Comparison of ENCODE assay signal across 1 cellular context in the genomic region with DNA sequence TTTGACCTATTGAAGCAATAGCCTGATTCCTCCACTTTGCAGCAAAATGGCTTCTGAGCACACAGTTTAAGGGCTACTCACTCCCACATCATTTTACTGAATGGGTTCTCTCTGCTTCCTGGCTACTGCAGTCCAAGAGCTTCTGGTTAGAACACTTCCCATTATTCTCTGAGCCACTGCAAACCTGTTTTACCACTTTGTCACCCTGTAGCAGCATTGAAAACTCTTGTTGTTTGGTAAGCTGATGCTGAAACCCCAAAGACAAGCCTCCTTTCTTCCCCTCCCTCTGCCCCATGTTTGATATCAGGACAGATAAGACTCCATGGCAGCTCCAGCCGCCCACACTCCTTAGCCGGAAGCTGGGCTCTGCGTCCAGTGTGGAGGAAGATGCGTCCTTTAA.
TF ChIP-seq lines count a peak whose summit lies in the region.

No MANE protein-coding gene starts in this region.

TF ChIP-seq in IMR-90, 13 proteins besides CTCF, POLR2A, EP300 and RAD21:
- TF ChIP-seq RFX5 (IDR thresholded peaks at IDR 0.05; ENCODE audit: low read depth, low read length) (no peak), SMC3 (IDR thresholded peaks at IDR 0.05; ENCODE audit: low read depth, low read length) (no peak), FOS (IDR thresholded peaks at IDR 0.05; ENCODE audit: low read depth, low read length) (no peak), RCOR1 (IDR thresholded peaks at IDR 0.05; ENCODE audit: insufficient replicate concordance, low read length) (no peak), MAFK (IDR thresholded peaks at IDR 0.05; ENCODE audit: low read depth, low read length) (no peak), CHD1 (IDR thresholded peaks at IDR 0.05; ENCODE audit: low read depth, low read length) (no peak), MXI1 (IDR thresholded peaks at IDR 0.05; ENCODE audit: borderline replicate concordance, low read depth, low read length) (no peak)
- TF ChIP-seq, protein P1, sequence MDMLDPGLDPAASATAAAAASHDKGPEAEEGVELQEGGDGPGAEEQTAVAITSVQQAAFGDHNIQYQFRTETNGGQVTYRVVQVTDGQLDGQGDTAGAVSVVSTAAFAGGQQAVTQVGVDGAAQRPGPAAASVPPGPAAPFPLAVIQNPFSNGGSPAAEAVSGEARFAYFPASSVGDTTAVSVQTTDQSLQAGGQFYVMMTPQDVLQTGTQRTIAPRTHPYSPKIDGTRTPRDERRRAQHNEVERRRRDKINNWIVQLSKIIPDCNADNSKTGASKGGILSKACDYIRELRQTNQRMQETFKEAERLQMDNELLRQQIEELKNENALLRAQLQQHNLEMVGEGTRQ (IDR thresholded peaks at IDR 0.05; ENCODE audit: low read depth, low read length) = no peak
- TF ChIP-seq, protein P2, sequence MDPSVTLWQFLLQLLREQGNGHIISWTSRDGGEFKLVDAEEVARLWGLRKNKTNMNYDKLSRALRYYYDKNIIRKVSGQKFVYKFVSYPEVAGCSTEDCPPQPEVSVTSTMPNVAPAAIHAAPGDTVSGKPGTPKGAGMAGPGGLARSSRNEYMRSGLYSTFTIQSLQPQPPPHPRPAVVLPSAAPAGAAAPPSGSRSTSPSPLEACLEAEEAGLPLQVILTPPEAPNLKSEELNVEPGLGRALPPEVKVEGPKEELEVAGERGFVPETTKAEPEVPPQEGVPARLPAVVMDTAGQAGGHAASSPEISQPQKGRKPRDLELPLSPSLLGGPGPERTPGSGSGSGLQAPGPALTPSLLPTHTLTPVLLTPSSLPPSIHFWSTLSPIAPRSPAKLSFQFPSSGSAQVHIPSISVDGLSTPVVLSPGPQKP (IDR thresholded peaks at IDR 0.05; ENCODE audit: borderline replicate concordance, low read depth, low read length) = no peak
